ENCODE assay signal across 10 cellular contexts in the genomic region with DNA sequence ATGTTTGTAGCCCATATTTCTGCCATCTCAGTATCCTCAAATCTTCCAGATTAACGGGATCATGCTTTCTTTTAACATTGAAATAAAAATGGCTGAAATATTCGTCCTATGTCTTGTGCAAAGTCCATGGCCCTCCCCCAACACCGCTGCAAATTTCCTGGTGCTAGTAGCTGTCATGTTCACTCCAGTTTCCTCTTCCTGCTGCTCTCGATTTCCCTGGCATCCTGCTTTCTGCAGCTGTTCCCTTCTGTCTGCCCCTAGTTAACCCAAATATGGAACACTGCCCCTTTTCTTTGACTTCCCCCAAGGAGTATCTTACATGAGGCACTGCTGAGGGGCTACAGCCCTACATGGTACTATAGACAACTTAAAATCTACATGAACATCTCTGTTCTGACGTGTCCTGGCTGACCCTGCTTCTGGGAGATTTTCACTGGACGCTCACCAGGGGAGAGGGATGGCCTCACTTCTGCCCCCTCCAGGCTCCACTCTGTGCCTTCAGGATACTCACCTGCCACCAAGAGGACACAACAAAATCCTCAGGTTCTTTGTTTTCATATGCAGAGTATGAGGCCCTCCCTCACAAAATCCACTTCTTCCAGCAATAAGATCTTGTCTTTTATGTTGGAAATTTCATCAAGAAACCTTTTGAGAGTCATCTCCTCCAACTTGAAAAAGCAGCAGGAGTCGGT.
A peak's percentile ranks its signal among the peaks of the same experiment; 100 is the strongest.
DNase-seq lines count a peak whose midpoint lies in the region; ATAC-seq and TF ChIP-seq lines count a peak whose summit lies in the region.
"Had no signal": no experiment of that assay in that cellular context is flagged by ENCODE, and none has a peak within 500 bp of the region (broad histone marks: within the 10 kb centered on the region; RNA-seq: fewer than 3 reads in every experiment).

No MANE protein-coding gene starts in this region.

- ATAC-seq in GM18907 (IDR thresholded peaks at IDR 0.05; ENCODE audit: unreplicated experiment), result no peak
- ATAC-seq: left lobe of liver had no signal

- no peaks in the 10 kb centered on the region for H3K79me2 ChIP-seq in Loucy (ENCODE audit: insufficient read depth, low read length)

- H3K4me1 Mint-ChIP-seq in nephron progenitor cell, result peaks cover 6% of the 10 kb centered on the region

- no peak overlapping the region for H3K9ac ChIP-seq in Loucy (ENCODE audit: low read depth, low read length, poor library complexity, severe bottlenecking)

- H3K4me3 ChIP-seq in Loucy (ENCODE audit: low read length, poor library complexity, severe bottlenecking), result no peak overlapping the region

- H4K20me1 ChIP-seq in Loucy (ENCODE audit: insufficient read depth, low read length, poor library complexity, severe bottlenecking), result no peaks in the 10 kb centered on the region

- no peaks in the 10 kb centered on the region for H3K9me2 ChIP-seq in Loucy (replicated peaks; ENCODE audit: low read depth, low read length)

- H3K27me3 ChIP-seq in Loucy (ENCODE audit: insufficient read depth, low read length, poor library complexity, severe bottlenecking), result no peaks in the 10 kb centered on the region

- peaks cover 8% of the 10 kb centered on the region for H3K36me3 Mint-ChIP-seq in nephron progenitor cell (ENCODE audit: low read depth)

- peaks cover 5% of the 10 kb centered on the region for H3K27me3 Mint-ChIP-seq in nephron progenitor cell (ENCODE audit: low read depth, poor library complexity)

- TF ChIP-seq CTCF in Loucy (conservative IDR thresholded peaks at IDR 0.05; ENCODE audit: low read length), result peak; percentile 58
- TF ChIP-seq CTCF in nephron progenitor cell (IDR thresholded peaks at IDR 0.05), result peak; percentile 61

- peak overlapping the region; percentile 13 for H3K27ac Mint-ChIP-seq in nephron progenitor cell
- H3K27ac Mint-ChIP-seq: activated T-helper 2 cell treated with anti-CD3 and anti-CD28 coated beads, Interferon-gamma antibody, Interleukin-2, Interleukin-4, amounts not matched to agents 10 μg/mL and 5 μg/mL and 100 μg/mL, durations not matched to agents 14 hours and 24 hours and 36 hours had no signal

- H3K4me1 ChIP-seq in Loucy (ENCODE audit: insufficient read depth, low read length, poor library complexity, severe bottlenecking), result no peaks in the 10 kb centered on the region

- no peaks in the 10 kb centered on the region for H3K9me3 Mint-ChIP-seq in nephron progenitor cell
- H3K9me3 Mint-ChIP-seq: activated T-helper 2 cell treated with anti-CD3 and anti-CD28 coated beads, Interferon-gamma antibody, Interleukin-2, Interleukin-4, amounts not matched to agents 10 μg/mL and 5 μg/mL and 100 μg/mL, durations not matched to agents 14 hours and 24 hours and 36 hours had no signal

- H3K4me2 ChIP-seq in Loucy (ENCODE audit: low read depth, low read length, poor library complexity, severe bottlenecking), result no peak overlapping the region

- H2AFZ ChIP-seq in Loucy (ENCODE audit: low read length), result no peak overlapping the region

- peak; percentile 50 for DNase-seq in DMS 273 (lab: John Stamatoyannopoulos, UW; ENCODE audit: unreplicated experiment)
- no peak for DNase-seq in DMS 273 treated with DMSO at 0.1 percent for 48 hours (lab: John Stamatoyannopoulos, UW)
- DNase-seq in ecto neural progenitor cell (ENCODE audit: low spot score), result peak; percentile 69
- peak; percentile 40 for DNase-seq in nephron progenitor cell
- no peak for DNase-seq in activated effector memory CD4-positive, alpha-beta T cell treated with Interleukin-2 at 50 U/mL for 16 hours
- no peak for DNase-seq in HPDE6-E6E7 (ENCODE audit: extremely low spot score)

- H3K9me3 ChIP-seq in Loucy (ENCODE audit: insufficient read depth, low read depth, low read length), result no peaks in the 10 kb centered on the region

- H3K4me3 Mint-ChIP-seq in nephron progenitor cell, result peak overlapping the region; percentile 40

- H3F3A ChIP-seq in Loucy (ENCODE audit: low read depth), result no peaks in the 10 kb centered on the region

- no peaks in the 10 kb centered on the region for H3K36me3 ChIP-seq in Loucy (ENCODE audit: insufficient read depth, low read length)

Comparison
In these comparisons a context has a peak if more than half of its experiments do, and no peak if none do; other contexts are left out.
1. DNase-seq: peak in DMS 273 (single experiment), ecto neural progenitor cell (single experiment) and nephron progenitor cell (single experiment); none in DMS 273 treated with DMSO at 0.1 percent for 48 hours (single experiment), activated effector memory CD4-positive, alpha-beta T cell treated with Interleukin-2 at 50 U/mL for 16 hours (single experiment) and HPDE6-E6E7 (single experiment).